ENCODE assay signal across 21 cellular contexts in genomic region chr6:67200626-67201403, GRCh38.
"Had no signal": no experiment of that assay in that cellular context is flagged by ENCODE, and none has a peak within 500 bp of the region (broad histone marks: within the 10 kb centered on the region; RNA-seq: fewer than 3 reads in every experiment).

No MANE protein-coding gene starts in this region.

- H3K36me3 ChIP-seq: esophagus muscularis mucosa, gastroesophageal sphincter, left ventricle myocardium inferior, lower lobe of right lung, neural progenitor cell, suprapubic skin, thyroid gland had no signal

- FAIRE-seq: keratinocyte had no signal

- H3K9ac ChIP-seq: neural progenitor cell, parathyroid adenoma had no signal

- H3K79me2 ChIP-seq: parathyroid adenoma had no signal

- H3K4me3 ChIP-seq: esophagus muscularis mucosa, gastroesophageal sphincter, left ventricle myocardium inferior, lower lobe of right lung, neural progenitor cell, psoas muscle, suprapubic skin, thyroid gland had no signal

- H3K27ac ChIP-seq: epithelial cell of prostate, esophagus muscularis mucosa, gastroesophageal sphincter, left ventricle myocardium inferior, lower lobe of right lung, neural progenitor cell, parathyroid adenoma, psoas muscle, suprapubic skin, thyroid gland had no signal

- H3K27me3 ChIP-seq: esophagus muscularis mucosa, gastroesophageal sphincter, neural progenitor cell, suprapubic skin, thyroid gland had no signal

- H3K4me2 ChIP-seq: neural progenitor cell had no signal

- H3K4me1 ChIP-seq: esophagus muscularis mucosa, gastroesophageal sphincter, left ventricle myocardium inferior, lower lobe of right lung, neural progenitor cell, parathyroid adenoma, psoas muscle, suprapubic skin, thyroid gland had no signal

- H2AFZ ChIP-seq: neural progenitor cell, parathyroid adenoma had no signal

- ATAC-seq: effector memory CD8-positive, alpha-beta T cell; gastroesophageal sphincter; left cardiac atrium; lower lobe of right lung; natural killer cell treated with Interleukin-12 subunit alpha and Interleukin-12 subunit beta and Interleukin-15 and Interleukin-18, amount 100 ng/mL, for 72 hours; psoas muscle; sciatic nerve; stimulated activated naive CD8-positive, alpha-beta T cell treated with anti-CD3 and anti-CD28 coated beads, Interleukin-15, Interleukin-2, amounts not matched to agents 100 U/mL and 50 U/mL, for 24 hours had no signal

- DNase-seq: effector memory CD8-positive, alpha-beta T cell; glutamatergic neuron; immature natural killer cell; left cardiac atrium; left ventricle myocardium inferior; lower lobe of right lung; midbrain; occipital lobe; psoas muscle; retina; stimulated activated naive CD8-positive, alpha-beta T cell treated with anti-CD3 and anti-CD28 coated beads, Interleukin-15, Interleukin-2, amounts not matched to agents 100 U/mL and 50 U/mL, for 24 hours; thyroid gland had no signal

- H3K9me3 ChIP-seq: lower lobe of right lung, psoas muscle, suprapubic skin, thyroid gland had no signal
